Comparison of ENCODE assay signal across 30 cellular contexts in the genomic region with DNA sequence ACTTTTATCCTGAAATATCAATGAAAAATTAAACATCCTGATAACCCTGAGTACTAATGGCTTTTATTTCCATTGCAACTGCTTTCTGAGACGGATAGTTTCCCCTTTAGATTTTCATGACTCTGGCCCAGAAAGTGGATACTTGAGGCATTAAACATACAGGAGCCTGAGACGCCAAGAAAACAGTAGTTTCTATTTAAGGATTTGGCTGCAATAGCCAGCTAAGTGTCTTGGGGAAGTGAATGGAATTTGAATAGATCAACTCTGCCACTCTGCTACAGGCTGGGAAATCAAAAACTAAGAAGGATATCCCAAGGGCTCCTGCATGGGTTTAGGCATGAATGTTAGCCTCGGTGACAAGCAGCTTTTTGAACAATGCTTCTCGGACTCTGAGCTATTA. TPM values are rescaled to one million over a fixed set of nuclear protein-coding genes. Genes with fewer than 3 reads are reported as not detected.
DNase-seq lines count a peak whose midpoint lies in the region; ATAC-seq, FAIRE-seq and TF ChIP-seq lines count a peak whose summit lies in the region.
"Had no signal": no experiment of that assay in that cellular context is flagged by ENCODE, and none has a peak within 500 bp of the region (broad histone marks: within the 10 kb centered on the region; RNA-seq: fewer than 3 reads in every experiment).

No MANE protein-coding gene starts in this region.

- H3K4me1 Mint-ChIP-seq in astrocyte (ENCODE audit: low read depth, unreplicated experiment) (peaks cover 19% of the 10 kb centered on the region), WTC11 (no peaks in the 10 kb centered on the region)

- H3K27ac ChIP-seq in astrocyte (ENCODE audit: low read depth, low read length), result no peak overlapping the region
- H3K27ac ChIP-seq in tibial artery, result peak overlapping the region; percentile 28 to 58
- H3K27ac ChIP-seq: esophagus squamous epithelium, lower lobe of right lung, Peyer's patch, SJCRH30, stomach, upper lobe of left lung had no signal

- POLR2A ChIA-PET in WTC11 (lab: Charles Lee), result no interaction called here

- intact Hi-C loops in tibial artery (cut with DNase I; ENCODE audit: low total_unique reads), result no loop called here

- H4K20me1 ChIP-seq in astrocyte (ENCODE audit: insufficient read depth, low read length), result no peaks in the 10 kb centered on the region

- TF ChIP-seq CTCF in astrocyte (IDR thresholded peaks at IDR 0.05; ENCODE audit: insufficient read depth, low read depth, low read length) (no peak), fibroblast of the aortic adventitia (IDR thresholded peaks at IDR 0.05; ENCODE audit: insufficient read depth, low read length) (no peak), tibial artery (IDR thresholded peaks at IDR 0.05) (no peak), WTC11 (IDR thresholded peaks at IDR 0.05) (no peak)

- H3K4me2 ChIP-seq in astrocyte (ENCODE audit: low read length), result peak overlapping the region; percentile 20

- no peak for ATAC-seq in GM18511 (IDR thresholded peaks at IDR 0.05; ENCODE audit: unreplicated experiment)
- no peak for ATAC-seq in WTC11
- ATAC-seq: mucosa of descending colon had no signal

- no peak overlapping the region for H2AFZ ChIP-seq in astrocyte (ENCODE audit: low read depth, low read length)

- CTCF ChIA-PET in WTC11 (lab: Charles Lee), result interaction anchor here (1.0 to 1.7 kb wide), 2 partner anchors 100 to 101 kb away, joined by 3 to 6 read pairs; no protein-coding TSS in a partner anchor

- H3K4me1 ChIP-seq in astrocyte (ENCODE audit: insufficient read depth, low read length) (peaks cover 4% of the 10 kb centered on the region), tibial artery (peaks cover 0 to 33% (median 22%) of the 10 kb centered on the region in 4 donors)
- H3K4me1 ChIP-seq: esophagus squamous epithelium, lower lobe of right lung, Peyer's patch, SJCRH30, upper lobe of left lung had no signal

- H3K4me3 Mint-ChIP-seq in astrocyte (ENCODE audit: unreplicated experiment) (no peak overlapping the region), WTC11 (no peak overlapping the region)
- H3K4me3 Mint-ChIP-seq: activated B cell treated with CpG ODN at 0.5 μM for 24 hours; activated naive CD4-positive, alpha-beta T cell treated with anti-CD3 and anti-CD28 coated beads for 36 hours; CD4-positive, alpha-beta T cell; dendritic cell treated with granulocyte-macrophage colony-stimulating factor and Interleukin-4, amounts not matched to agents 40 ng/mL and 50 ng/mL, for 4 days; H9; natural killer cell treated with Interleukin-12 subunit alpha and Interleukin-12 subunit beta and Interleukin-15 and Interleukin-18, amount 100 ng/mL, for 72 hours had no signal

- no peak overlapping the region for H3K9ac ChIP-seq in astrocyte (ENCODE audit: low read length)

- H3K36me3 Mint-ChIP-seq in astrocyte (ENCODE audit: low read depth, unreplicated experiment), result peaks cover 2% of the 10 kb centered on the region
- no peaks in the 10 kb centered on the region for H3K36me3 Mint-ChIP-seq in WTC11
- H3K36me3 Mint-ChIP-seq: natural killer cell treated with Interleukin-12 subunit alpha and Interleukin-12 subunit beta and Interleukin-15 and Interleukin-18, amount 100 ng/mL, for 72 hours had no signal

- H3K4me3 ChIP-seq in astrocyte (ENCODE audit: insufficient read depth, low read depth, low read length) (no peak overlapping the region), fibroblast of the aortic adventitia (ENCODE audit: low read depth, low read length) (no peak overlapping the region), tibial artery (no peak overlapping the region)
- H3K4me3 ChIP-seq: esophagus squamous epithelium, lower lobe of right lung, mucosa of descending colon, Peyer's patch, SJCRH30, stomach, upper lobe of left lung had no signal

- peak; percentile 60 for DNase-seq in GM03348 (ENCODE audit: low spot score)
- peak; percentile 46 for DNase-seq in astrocyte (ENCODE audit: low read depth)
- peak; percentile 77 for DNase-seq in fibroblast of the aortic adventitia (ENCODE audit: low read depth)
- DNase-seq in tibial artery, result no peak
- no peak for DNase-seq in WTC11 (ENCODE audit: low spot score)
- DNase-seq in EL, result no peak
- DNase-seq: activated B cell treated with CpG ODN at 0.5 μM for 24 hours; activated naive CD4-positive, alpha-beta T cell treated with anti-CD3 and anti-CD28 coated beads for 36 hours; CD4-positive, alpha-beta T cell; esophagus squamous epithelium; glutamatergic neuron; H9; KG1; lower lobe of right lung; MM.1S; mucosa of descending colon; NCI-H1417; NCI-H2029 treated with DMSO at 0.1 percent for 48 hours; NCI-H345; Peyer's patch; retina; SJCRH30; stimulated activated CD4-positive, alpha-beta T cell treated with anti-CD3 and anti-CD28 coated beads, Interleukin-2, amount 100 ng/mL, for 24 hours; stomach; upper lobe of left lung had no signal

- no peaks in the 10 kb centered on the region for H3K79me2 ChIP-seq in astrocyte (ENCODE audit: insufficient read depth, low read length)

- H3K27ac Mint-ChIP-seq in astrocyte (ENCODE audit: unreplicated experiment) (no peak overlapping the region), WTC11 (no peak overlapping the region)
- H3K27ac Mint-ChIP-seq: activated B cell treated with CpG ODN at 0.5 μM for 24 hours; activated naive CD4-positive, alpha-beta T cell treated with anti-CD3 and anti-CD28 coated beads for 36 hours; CD4-positive, alpha-beta T cell; dendritic cell treated with granulocyte-macrophage colony-stimulating factor and Interleukin-4, amounts not matched to agents 40 ng/mL and 50 ng/mL, for 4 days; H9; natural killer cell treated with Interleukin-12 subunit alpha and Interleukin-12 subunit beta and Interleukin-15 and Interleukin-18, amount 100 ng/mL, for 72 hours had no signal

- H3K9me3 Mint-ChIP-seq in astrocyte (ENCODE audit: unreplicated experiment) (peaks cover 2% of the 10 kb centered on the region), WTC11 (0 out of 2 replicates have a peak, but pooled peaks cover 3% of the 10 kb centered on the region)
- H3K9me3 Mint-ChIP-seq: activated B cell treated with CpG ODN at 0.5 μM for 24 hours; activated naive CD4-positive, alpha-beta T cell treated with anti-CD3 and anti-CD28 coated beads for 36 hours; CD4-positive, alpha-beta T cell; dendritic cell treated with granulocyte-macrophage colony-stimulating factor and Interleukin-4, amounts not matched to agents 40 ng/mL and 50 ng/mL, for 4 days; natural killer cell treated with Interleukin-12 subunit alpha and Interleukin-12 subunit beta and Interleukin-15 and Interleukin-18, amount 100 ng/mL, for 72 hours had no signal

- H3K9me3 ChIP-seq in astrocyte (ENCODE audit: insufficient read depth, low read depth, low read length) (no peaks in the 10 kb centered on the region), tibial artery (no peaks in the 10 kb centered on the region)
- H3K9me3 ChIP-seq: esophagus squamous epithelium, lower lobe of right lung, mucosa of descending colon, Peyer's patch, SJCRH30, stomach, upper lobe of left lung had no signal

- peaks cover 14% of the 10 kb centered on the region for H3K27me3 Mint-ChIP-seq in astrocyte (ENCODE audit: low read depth, unreplicated experiment)
- peaks cover 3% of the 10 kb centered on the region; the same call in 1 of the 2 replicates for H3K27me3 Mint-ChIP-seq in WTC11 (ENCODE audit: low read depth)
- H3K27me3 Mint-ChIP-seq: activated B cell treated with CpG ODN at 0.5 μM for 24 hours had no signal

- H3K36me3 ChIP-seq in astrocyte (ENCODE audit: insufficient read depth, low read length) (no peaks in the 10 kb centered on the region), tibial artery (no peaks in the 10 kb centered on the region)
- H3K36me3 ChIP-seq: esophagus squamous epithelium, lower lobe of right lung, Peyer's patch, SJCRH30, stomach, upper lobe of left lung had no signal

- H3K27me3 ChIP-seq in astrocyte (ENCODE audit: insufficient read depth, low read length), result no peaks in the 10 kb centered on the region
- no peaks in the 10 kb centered on the region for H3K27me3 ChIP-seq in tibial artery
- H3K27me3 ChIP-seq: Peyer's patch, SJCRH30, upper lobe of left lung had no signal

- peak; percentile 71 for FAIRE-seq in astrocyte (lab: Jason Lieb, UNC)
- FAIRE-seq: HTR-8/SVneo, keratinocyte had no signal

TF ChIP-seq in WTC11, 78 proteins besides CTCF, POLR2A, EP300 and RAD21 (continues in another document):
- no peak for TF ChIP-seq ZNF121 (CRISPR knock-in tag; IDR thresholded peaks at IDR 0.05)
- TF ChIP-seq, protein P1, sequence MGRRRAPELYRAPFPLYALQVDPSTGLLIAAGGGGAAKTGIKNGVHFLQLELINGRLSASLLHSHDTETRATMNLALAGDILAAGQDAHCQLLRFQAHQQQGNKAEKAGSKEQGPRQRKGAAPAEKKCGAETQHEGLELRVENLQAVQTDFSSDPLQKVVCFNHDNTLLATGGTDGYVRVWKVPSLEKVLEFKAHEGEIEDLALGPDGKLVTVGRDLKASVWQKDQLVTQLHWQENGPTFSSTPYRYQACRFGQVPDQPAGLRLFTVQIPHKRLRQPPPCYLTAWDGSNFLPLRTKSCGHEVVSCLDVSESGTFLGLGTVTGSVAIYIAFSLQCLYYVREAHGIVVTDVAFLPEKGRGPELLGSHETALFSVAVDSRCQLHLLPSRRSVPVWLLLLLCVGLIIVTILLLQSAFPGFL (CRISPR knock-in tag; IDR thresholded peaks at IDR 0.05; ENCODE audit: borderline replicate concordance), result no peak
- TF ChIP-seq ZNF423 (CRISPR knock-in tag; IDR thresholded peaks at IDR 0.05), result no peak
- TF ChIP-seq, protein P2, sequence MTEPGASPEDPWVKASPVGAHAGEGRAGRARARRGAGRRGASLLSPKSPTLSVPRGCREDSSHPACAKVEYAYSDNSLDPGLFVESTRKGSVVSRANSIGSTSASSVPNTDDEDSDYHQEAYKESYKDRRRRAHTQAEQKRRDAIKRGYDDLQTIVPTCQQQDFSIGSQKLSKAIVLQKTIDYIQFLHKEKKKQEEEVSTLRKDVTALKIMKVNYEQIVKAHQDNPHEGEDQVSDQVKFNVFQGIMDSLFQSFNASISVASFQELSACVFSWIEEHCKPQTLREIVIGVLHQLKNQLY (CRISPR knock-in tag; IDR thresholded peaks at IDR 0.05), result no peak
- TF ChIP-seq, protein P3, sequence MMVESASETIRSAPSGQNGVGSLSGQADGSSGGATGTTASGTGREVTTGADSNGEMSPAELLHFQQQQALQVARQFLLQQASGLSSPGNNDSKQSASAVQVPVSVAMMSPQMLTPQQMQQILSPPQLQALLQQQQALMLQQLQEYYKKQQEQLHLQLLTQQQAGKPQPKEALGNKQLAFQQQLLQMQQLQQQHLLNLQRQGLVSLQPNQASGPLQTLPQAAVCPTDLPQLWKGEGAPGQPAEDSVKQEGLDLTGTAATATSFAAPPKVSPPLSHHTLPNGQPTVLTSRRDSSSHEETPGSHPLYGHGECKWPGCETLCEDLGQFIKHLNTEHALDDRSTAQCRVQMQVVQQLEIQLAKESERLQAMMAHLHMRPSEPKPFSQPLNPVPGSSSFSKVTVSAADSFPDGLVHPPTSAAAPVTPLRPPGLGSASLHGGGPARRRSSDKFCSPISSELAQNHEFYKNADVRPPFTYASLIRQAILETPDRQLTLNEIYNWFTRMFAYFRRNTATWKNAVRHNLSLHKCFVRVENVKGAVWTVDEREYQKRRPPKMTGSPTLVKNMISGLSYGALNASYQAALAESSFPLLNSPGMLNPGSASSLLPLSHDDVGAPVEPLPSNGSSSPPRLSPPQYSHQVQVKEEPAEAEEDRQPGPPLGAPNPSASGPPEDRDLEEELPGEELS (CRISPR knock-in tag; IDR thresholded peaks at IDR 0.05), result no peak

RNA-seq across cellular contexts. Expression of a gene that starts 24.7 kb away (rescaled TPM):
- total RNA-seq in astrocyte, result 9.8 and 15.4 TPM in 2 replicates
- 8.6 and 10.9 TPM in 2 replicates for total RNA-seq in fibroblast of the aortic adventitia (ENCODE audit: low replicate concordance)
- total RNA-seq in WTC11 (2021), result 10.7 to 12.2 TPM (median 11.3 TPM) in 3 replicates

Comparison
In these comparisons a context has a peak if more than half of its experiments do, and no peak if none do; other contexts are left out.
1. DNase-seq: peak in GM03348 (single experiment), astrocyte (single experiment) and fibroblast of the aortic adventitia (single experiment); none in tibial artery (0 of 2), WTC11 (single experiment) and EL (single experiment).